In genomic region chrX:65637335-65637734, GRCh38 we compare ENCODE assay signal across 20 cellular contexts.
"Had no signal": no experiment of that assay in that cellular context is flagged by ENCODE, and none has a peak within 500 bp of the region (broad histone marks: within the 10 kb centered on the region; RNA-seq: fewer than 3 reads in every experiment).

No MANE protein-coding gene starts in this region.

- H3K4me1 ChIP-seq: foreskin keratinocyte had no signal

- DNase-seq: dermis blood vessel endothelial cell; dorsolateral prefrontal cortex; effector CD4-positive, alpha-beta T cell; effector memory CD4-positive, alpha-beta T cell; foreskin keratinocyte; heart left ventricle; hypothalamus; immature natural killer cell; islet precursor cell; kidney; kidney glomerular epithelial cell; left lung; left ventricle myocardium superior; lower lobe of right lung; mesenchymal stem cell had no signal

- H3K27ac Mint-ChIP-seq: immature natural killer cell, mesothelial cell of epicardium had no signal

- H3K9me3 Mint-ChIP-seq: immature natural killer cell had no signal

- H3K4me3 Mint-ChIP-seq: immature natural killer cell, mesothelial cell of epicardium had no signal

- H3K9me3 ChIP-seq: esophagus muscularis mucosa, gastroesophageal sphincter, heart left ventricle, left lung, lower lobe of right lung had no signal

- H3K36me3 ChIP-seq: esophagus muscularis mucosa, gastroesophageal sphincter, heart left ventricle, left lung, lower lobe of right lung had no signal

- H3K36me3 Mint-ChIP-seq: mesothelial cell of epicardium had no signal

- ATAC-seq: foreskin keratinocyte, gastroesophageal sphincter, heart left ventricle, left lung, left ventricle myocardium superior, lower lobe of right lung had no signal

- H3K4me3 ChIP-seq: coronary artery, dorsolateral prefrontal cortex, esophagus muscularis mucosa, gastroesophageal sphincter, heart left ventricle, hepatocyte, left lung, lower lobe of right lung had no signal
